In genomic region chr3:4351164-4351855, GRCh38 we compare ENCODE assay signal across 1 cellular context.
TF ChIP-seq lines count a peak whose summit lies in the region.

No MANE protein-coding gene starts in this region.

TF ChIP-seq in WTC11, 78 proteins besides CTCF, POLR2A, EP300 and RAD21 (continued from another document):
- TF ChIP-seq ARID4B (CRISPR knock-in tag; IDR thresholded peaks at IDR 0.05; ENCODE audit: borderline replicate concordance): no peak
- no peak for TF ChIP-seq E2F4 (CRISPR knock-in tag; IDR thresholded peaks at IDR 0.05; ENCODE audit: borderline replicate concordance, low read depth)
- no peak for TF ChIP-seq FOXJ3 (CRISPR knock-in tag; IDR thresholded peaks at IDR 0.05; ENCODE audit: borderline replicate concordance)
